Comparison of ENCODE assay signal across 1 cellular context in genomic region chr3:39051649-39052557, GRCh38.
TF ChIP-seq lines count a peak whose summit lies in the region.

TSS of gene SCN11A (minus strand) at chr3:39051944. CDS start at chr3:38950362, 101,582 bp downstream.
TSS of gene WDR48 (plus strand) at chr3:39052016. CDS start at chr3:39052026, 10 bp downstream.

TF ChIP-seq in K562, 482 proteins besides CTCF, POLR2A, EP300 and RAD21 (continued from another document and continues in another):
- TF ChIP-seq ZNF518B (CRISPR knock-in tag; IDR thresholded peaks at IDR 0.05) (no peak), KDM1A (IDR thresholded peaks at IDR 0.05) (no peak), FOXK1 (CRISPR knock-in tag; IDR thresholded peaks at IDR 0.05; ENCODE audit: borderline replicate concordance) (peak; percentile 100), ZC3H11A (IDR thresholded peaks at IDR 0.05; ENCODE audit: low read depth, low read length) (no peak), RBM15 (IDR thresholded peaks at IDR 0.05; ENCODE audit: insufficient read depth, low read length) (no peak), PTBP1 (IDR thresholded peaks at IDR 0.05; ENCODE audit: low read depth, low read length) (no peak), TCF3 (CRISPR knock-in tag; IDR thresholded peaks at IDR 0.05) (no peak), ZNF436 (CRISPR knock-in tag; IDR thresholded peaks at IDR 0.05) (no peak), FOS (IDR thresholded peaks at IDR 0.05; ENCODE audit: extremely low read depth, insufficient read length) (no peak), MTA3 (IDR thresholded peaks at IDR 0.05; ENCODE audit: borderline replicate concordance) (peak; percentile 91), RAD51 (IDR thresholded peaks at IDR 0.05; ENCODE audit: borderline replicate concordance, low read depth) (0 out of 2 replicates have a peak, but pooled peaks have one; percentile 13), ZBTB17 (CRISPR knock-in tag; IDR thresholded peaks at IDR 0.05) (peak; percentile 63; the same call in 1 of the 2 replicates), PML (IDR thresholded peaks at IDR 0.05; ENCODE audit: low read length) (peak; percentile 78), ZEB2 (IDR thresholded peaks at IDR 0.05) (0 out of 2 replicates have a peak, but pooled peaks have one; percentile 10), ZNF586 (CRISPR knock-in tag; conservative IDR thresholded peaks at IDR 0.05) (no peak), HIVEP1 (CRISPR knock-in tag; IDR thresholded peaks at IDR 0.05) (no peak), MTF1 (CRISPR knock-in tag; IDR thresholded peaks at IDR 0.05; ENCODE audit: borderline replicate concordance) (no peak), PTRF (tag; IDR thresholded peaks at IDR 0.05) (no peak), RNF219 (CRISPR knock-in tag; IDR thresholded peaks at IDR 0.05) (no peak), ESRRB (CRISPR knock-in tag; IDR thresholded peaks at IDR 0.05; ENCODE audit: borderline replicate concordance) (no peak), POLR2AphosphoS5 (IDR thresholded peaks at IDR 0.05; ENCODE audit: control insufficient read depth, insufficient read depth, low read depth, low read length) (peak; percentile 92), ZNF764 (CRISPR knock-in tag; IDR thresholded peaks at IDR 0.05; ENCODE audit: low read depth) (no peak), CHD2 (IDR thresholded peaks at IDR 0.05; ENCODE audit: low read depth, low read length) (no peak), ARID2 (IDR thresholded peaks at IDR 0.05) (no peak), CC2D1A (IDR thresholded peaks at IDR 0.05) (peak; percentile 59; the same call in 1 of the 2 replicates), NBN (IDR thresholded peaks at IDR 0.05; ENCODE audit: low read depth) (peak; percentile 70), POLR2H (tag; IDR thresholded peaks at IDR 0.05; ENCODE audit: low read depth) (peak; percentile 93), ZC3H8 (IDR thresholded peaks at IDR 0.05) (no peak), ZNF165 (CRISPR knock-in tag; IDR thresholded peaks at IDR 0.05; ENCODE audit: borderline replicate concordance) (no peak), ZNF830 (CRISPR knock-in tag; IDR thresholded peaks at IDR 0.05) (no peak), ZNF347 (CRISPR knock-in tag; IDR thresholded peaks at IDR 0.05; ENCODE audit: low read depth) (no peak), MYC (IDR thresholded peaks at IDR 0.05; ENCODE audit: low read depth, low read length) (peak; percentile 52), MYC (CRISPR knock-in tag; IDR thresholded peaks at IDR 0.05; ENCODE audit: borderline replicate concordance, low read depth) (peak; percentile 36; the same call in 1 of the 2 replicates), ZFP30 (CRISPR knock-in tag; IDR thresholded peaks at IDR 0.05; ENCODE audit: borderline replicate concordance) (no peak), CHAMP1 (IDR thresholded peaks at IDR 0.05) (no peak; the same call in 1 of the 2 replicates), RUNX1 (IDR thresholded peaks at IDR 0.05; ENCODE audit: low read depth) (0 out of 2 replicates have a peak, but pooled peaks have one; percentile 37), RB1 (IDR thresholded peaks at IDR 0.05; ENCODE audit: low read depth) (peak; percentile 81; the same call in 1 of the 2 replicates), ZNF23 (CRISPR knock-in tag; IDR thresholded peaks at IDR 0.05) (no peak), JUND (IDR thresholded peaks at IDR 0.05; ENCODE audit: borderline replicate concordance, low read depth, low read length) (peak; percentile 81), JUND (tag; IDR thresholded peaks at IDR 0.05; ENCODE audit: borderline replicate concordance, low read depth, low read length) (peak; percentile 73; the same call in 1 of the 3 replicates), ZZZ3 (IDR thresholded peaks at IDR 0.05) (no peak), ZNF79 (CRISPR knock-in tag; IDR thresholded peaks at IDR 0.05; ENCODE audit: low read depth) (0 out of 2 replicates have a peak, but pooled peaks have one; percentile 10), HSF4 (CRISPR knock-in tag; IDR thresholded peaks at IDR 0.05; ENCODE audit: borderline replicate concordance) (no peak), PHF21A (IDR thresholded peaks at IDR 0.05; ENCODE audit: borderline replicate concordance, low read depth) (no peak), POLR2B (IDR thresholded peaks at IDR 0.05; ENCODE audit: low read depth, partially characterized antibody) (peak; percentile 96), SMARCB1 (IDR thresholded peaks at IDR 0.05; ENCODE audit: insufficient read length, low read depth) (no peak), IFI16 (CRISPR knock-in tag; IDR thresholded peaks at IDR 0.05) (no peak), SREBF2 (CRISPR knock-in tag; IDR thresholded peaks at IDR 0.05) (no peak), MEF2D (tag; conservative IDR thresholded peaks at IDR 0.05; ENCODE audit: low read depth) (0 out of 2 replicates have a peak, but pooled peaks have one; percentile 40), COPS2 (conservative IDR thresholded peaks at IDR 0.05) (no peak), FOXJ3 (CRISPR knock-in tag; IDR thresholded peaks at IDR 0.05) (peak; percentile 78; the same call in 1 of the 2 replicates)
- TF ChIP-seq, protein P1, sequence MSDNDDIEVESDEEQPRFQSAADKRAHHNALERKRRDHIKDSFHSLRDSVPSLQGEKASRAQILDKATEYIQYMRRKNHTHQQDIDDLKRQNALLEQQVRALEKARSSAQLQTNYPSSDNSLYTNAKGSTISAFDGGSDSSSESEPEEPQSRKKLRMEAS (CRISPR knock-in tag; IDR thresholded peaks at IDR 0.05): peak; percentile 88
- TF ChIP-seq, protein P2, sequence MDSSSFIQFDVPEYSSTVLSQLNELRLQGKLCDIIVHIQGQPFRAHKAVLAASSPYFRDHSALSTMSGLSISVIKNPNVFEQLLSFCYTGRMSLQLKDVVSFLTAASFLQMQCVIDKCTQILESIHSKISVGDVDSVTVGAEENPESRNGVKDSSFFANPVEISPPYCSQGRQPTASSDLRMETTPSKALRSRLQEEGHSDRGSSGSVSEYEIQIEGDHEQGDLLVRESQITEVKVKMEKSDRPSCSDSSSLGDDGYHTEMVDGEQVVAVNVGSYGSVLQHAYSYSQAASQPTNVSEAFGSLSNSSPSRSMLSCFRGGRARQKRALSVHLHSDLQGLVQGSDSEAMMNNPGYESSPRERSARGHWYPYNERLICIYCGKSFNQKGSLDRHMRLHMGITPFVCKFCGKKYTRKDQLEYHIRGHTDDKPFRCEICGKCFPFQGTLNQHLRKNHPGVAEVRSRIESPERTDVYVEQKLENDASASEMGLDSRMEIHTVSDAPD (CRISPR knock-in tag; IDR thresholded peaks at IDR 0.05): no peak
- TF ChIP-seq, protein P3, sequence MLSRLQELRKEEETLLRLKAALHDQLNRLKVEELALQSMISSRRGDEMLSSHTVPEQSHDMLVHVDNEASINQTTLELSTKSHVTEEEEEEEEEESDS (CRISPR knock-in tag; IDR thresholded peaks at IDR 0.05): no peak
- TF ChIP-seq, protein P4, sequence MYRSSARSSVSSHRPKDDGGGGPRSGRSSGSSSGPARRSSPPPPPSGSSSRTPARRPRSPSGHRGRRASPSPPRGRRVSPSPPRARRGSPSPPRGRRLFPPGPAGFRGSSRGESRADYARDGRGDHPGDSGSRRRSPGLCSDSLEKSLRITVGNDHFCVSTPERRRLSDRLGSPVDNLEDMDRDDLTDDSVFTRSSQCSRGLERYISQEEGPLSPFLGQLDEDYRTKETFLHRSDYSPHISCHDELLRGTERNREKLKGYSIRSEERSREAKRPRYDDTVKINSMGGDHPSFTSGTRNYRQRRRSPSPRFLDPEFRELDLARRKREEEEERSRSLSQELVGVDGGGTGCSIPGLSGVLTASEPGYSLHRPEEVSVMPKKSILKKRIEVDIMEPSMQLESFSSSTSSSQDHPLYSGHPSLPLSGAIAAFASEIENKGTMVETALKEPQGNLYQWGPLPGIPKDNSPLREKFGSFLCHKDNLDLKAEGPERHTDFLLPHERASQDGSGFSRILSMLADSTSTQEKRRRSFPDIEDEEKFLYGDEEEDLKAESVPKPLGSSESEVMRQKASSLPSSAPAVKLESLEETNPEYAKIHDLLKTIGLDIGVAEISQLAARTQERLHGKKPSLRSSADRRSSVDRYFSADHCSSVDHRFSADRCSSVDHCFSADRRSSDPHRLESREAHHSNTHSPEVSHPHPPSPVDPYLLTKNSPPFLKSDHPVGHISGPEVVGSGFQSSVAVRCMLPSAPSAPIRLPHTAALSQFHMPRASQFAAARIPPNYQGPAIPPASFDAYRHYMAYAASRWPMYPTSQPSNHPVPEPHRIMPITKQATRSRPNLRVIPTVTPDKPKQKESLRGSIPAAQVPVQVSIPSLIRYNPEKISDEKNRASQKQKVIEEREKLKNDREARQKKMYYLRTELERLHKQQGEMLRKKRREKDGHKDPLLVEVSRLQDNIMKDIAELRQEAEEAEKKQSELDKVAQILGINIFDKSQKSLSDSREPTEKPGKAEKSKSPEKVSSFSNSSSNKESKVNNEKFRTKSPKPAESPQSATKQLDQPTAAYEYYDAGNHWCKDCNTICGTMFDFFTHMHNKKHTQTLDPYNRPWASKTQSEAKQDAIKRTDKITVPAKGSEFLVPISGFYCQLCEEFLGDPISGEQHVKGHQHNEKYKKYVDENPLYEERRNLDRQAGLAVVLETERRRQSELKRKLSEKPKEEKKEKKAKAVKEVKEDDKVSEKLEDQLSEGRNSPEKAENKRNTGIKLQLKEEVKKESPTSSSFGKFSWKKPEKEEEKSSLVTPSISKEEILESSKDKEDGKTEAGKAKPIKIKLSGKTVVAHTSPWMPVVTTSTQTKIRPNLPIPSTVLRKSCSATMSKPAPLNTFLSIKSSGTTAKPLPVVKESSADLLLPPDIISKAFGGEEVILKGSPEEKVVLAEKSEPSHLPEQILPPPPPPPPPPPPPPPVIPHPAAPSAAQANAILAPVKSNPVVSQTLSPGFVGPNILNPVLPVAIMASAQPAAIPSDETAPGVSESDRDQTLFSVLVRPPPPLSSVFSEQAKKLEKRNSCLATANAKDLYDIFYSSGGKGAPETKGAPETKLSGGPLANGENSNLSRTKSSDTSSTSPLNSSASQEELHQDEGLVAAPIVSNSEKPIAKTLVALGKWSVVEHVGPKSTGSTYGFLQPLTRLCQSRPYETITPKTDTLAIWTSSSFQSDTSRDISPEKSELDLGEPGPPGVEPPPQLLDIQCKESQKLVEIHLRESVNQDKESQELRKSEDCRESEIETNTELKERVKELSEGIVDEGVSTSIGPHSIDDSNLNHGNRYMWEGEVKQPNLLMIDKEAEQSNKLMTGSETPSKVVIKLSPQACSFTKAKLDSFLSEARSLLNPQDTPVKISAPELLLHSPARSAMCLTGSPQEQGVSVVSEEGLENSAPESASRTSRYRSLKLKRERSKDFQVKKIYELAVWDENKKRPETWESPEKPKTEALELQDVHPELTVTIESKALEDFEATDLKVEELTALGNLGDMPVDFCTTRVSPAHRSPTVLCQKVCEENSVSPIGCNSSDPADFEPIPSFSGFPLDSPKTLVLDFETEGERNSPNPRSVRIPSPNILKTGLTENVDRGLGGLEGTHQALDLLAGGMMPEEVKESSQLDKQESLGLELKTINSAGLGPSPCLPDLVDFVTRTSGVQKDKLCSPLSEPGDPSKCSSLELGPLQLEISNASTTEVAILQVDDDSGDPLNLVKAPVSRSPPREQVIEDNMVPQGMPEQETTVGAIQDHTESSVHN (IDR thresholded peaks at IDR 0.05; ENCODE audit: borderline replicate concordance in 1 of 2, low read depth in 1 of 2): no peak
